12 cellular contexts compared by ENCODE assay signal in the genomic region with DNA sequence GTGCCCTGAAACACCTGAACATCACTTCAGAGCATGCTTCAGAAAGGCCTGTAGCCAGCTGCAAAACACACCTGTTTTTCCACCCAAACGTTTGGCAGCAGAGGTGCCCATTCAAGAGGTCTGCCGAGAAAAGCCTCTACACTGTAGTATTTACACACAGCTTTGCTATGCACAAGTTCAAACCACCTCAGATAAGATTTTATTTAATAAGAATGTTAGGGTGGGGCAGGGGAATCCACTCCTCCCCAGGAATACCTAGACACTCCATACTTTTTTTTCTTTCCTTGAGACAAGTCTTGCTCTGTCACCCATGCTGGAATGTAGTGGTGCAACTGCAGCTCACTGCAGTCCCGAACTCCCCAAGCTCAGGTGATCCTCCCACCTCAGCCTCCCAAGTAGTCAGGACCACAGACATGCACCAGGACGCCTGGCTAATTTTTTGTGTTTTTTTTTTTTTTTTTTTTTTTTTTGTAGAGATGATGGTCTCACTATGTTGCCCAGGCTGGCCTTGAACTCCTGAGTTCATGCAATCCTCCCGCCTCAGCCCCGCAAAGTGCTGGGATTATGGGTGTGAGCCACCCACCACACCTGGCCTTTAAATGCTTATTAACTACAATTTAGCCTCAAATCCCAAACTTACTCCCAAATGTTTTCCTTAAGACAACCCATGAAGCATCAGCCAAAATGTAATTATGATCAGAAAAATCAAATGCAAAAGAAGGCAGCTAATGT. TPM values are rescaled to one million over a fixed set of nuclear protein-coding genes. Genes with fewer than 3 reads are reported as not detected.
DNase-seq lines count a peak whose midpoint lies in the region; ATAC-seq and TF ChIP-seq lines count a peak whose summit lies in the region.
"Had no signal": no experiment of that assay in that cellular context is flagged by ENCODE, and none has a peak within 500 bp of the region (broad histone marks: within the 10 kb centered on the region; RNA-seq: fewer than 3 reads in every experiment).

No MANE protein-coding gene starts in this region.

- H2AK5ac ChIP-seq in IMR-90 (ENCODE audit: low read depth, low read length) = peak overlapping the region; percentile 92

- ATAC-seq in IMR-90 (ENCODE audit: low read depth) (no peak), HG02885 (IDR thresholded peaks at IDR 0.05; ENCODE audit: poor library complexity, unreplicated experiment) (no peak)
- no peak for ATAC-seq in naive thymus-derived CD8-positive, alpha-beta T cell

- dilution Hi-C loops in IMR-90 (cut with HindIII; ENCODE audit: low sequenced_read_pairs, unreplicated experiment) = no loop called here

- in situ Hi-C loops in ACHN (cut with HindIII; ENCODE audit: low pct_ligation_motif_present, low pct_unique_long_range_greater_than_20kb, low sequenced_read_pairs) = no loop called here
- in situ Hi-C loops in IMR-90 (cut with MboI; ENCODE audit: low sequenced_read_pairs) = no loop called here
- in situ Hi-C loops in HAP-1 (cut with MboI; ENCODE audit: low sequenced_read_pairs) = no loop called here

- peaks cover 48% of the 10 kb centered on the region for H3K9me1 ChIP-seq in IMR-90 (ENCODE audit: insufficient read depth, low read length)

- peaks cover 39% of the 10 kb centered on the region for H3K4me1 ChIP-seq in IMR-90 (ENCODE audit: control insufficient read depth, insufficient read depth, low read length)
- H3K4me1 ChIP-seq in HAP-1 = peaks cover 8% of the 10 kb centered on the region

- H3K18ac ChIP-seq in IMR-90 (ENCODE audit: low read depth, low read length) = peak overlapping the region; percentile 89

- POLR2A ChIA-PET in IMR-90 (lab: Charles Lee; ENCODE audit: unreplicated experiment) = no interaction called here
- POLR2A ChIA-PET in naive thymus-derived CD8-positive, alpha-beta T cell (lab: Charles Lee) = no interaction called here

- H4K8ac ChIP-seq in IMR-90 (ENCODE audit: low read depth in 2 of 2, low read length in 2 of 2) = peak overlapping the region; percentile 43 to 52; a peak in 3 of 4 replicates

- TF ChIP-seq RAD21 in IMR-90 (IDR thresholded peaks at IDR 0.05; ENCODE audit: low read length) = no peak

- peak overlapping the region; percentile 51 for H2AK9ac ChIP-seq in IMR-90 (replicated peaks; ENCODE audit: low read depth, low read length, poor library complexity)

- no peaks in the 10 kb centered on the region for H3K27me3 ChIP-seq in IMR-90 (ENCODE audit: control insufficient read depth, insufficient read depth, low read length)
- H3K27me3 ChIP-seq in HAP-1 (ENCODE audit: low read depth) = no peaks in the 10 kb centered on the region

- H3K36me3 ChIP-seq in IMR-90 (ENCODE audit: control insufficient read depth, insufficient read depth, low read length) = peaks cover 14% of the 10 kb centered on the region
- peaks cover 38% of the 10 kb centered on the region for H3K36me3 ChIP-seq in HAP-1 (replicated peaks)

- H3K36me3 Mint-ChIP-seq in naive thymus-derived CD8-positive, alpha-beta T cell = peaks cover 0 to 35% (median 6%) of the 10 kb centered on the region in 3 donors
- H3K36me3 Mint-ChIP-seq in CD14-positive monocyte = peaks cover 38 to 57% of the 10 kb centered on the region in 2 donors

- H2BK20ac ChIP-seq in IMR-90 (ENCODE audit: low read depth, low read length) = peak overlapping the region; percentile 90

- peaks cover 48% of the 10 kb centered on the region for H4K20me1 ChIP-seq in IMR-90 (ENCODE audit: insufficient read depth, low read length)

- H3K4me1 Mint-ChIP-seq in naive thymus-derived CD8-positive, alpha-beta T cell = peaks cover 30 to 61% (median 50%) of the 10 kb centered on the region in 4 donors
- peaks cover 36% of the 10 kb centered on the region for H3K4me1 Mint-ChIP-seq in CD14-positive monocyte

- peak overlapping the region; percentile 13; the same call in 1 of the 2 replicates for H3K56ac ChIP-seq in IMR-90 (ENCODE audit: extremely low read depth, insufficient read depth, low read length)

- peak overlapping the region; percentile 53 for H2BK120ac ChIP-seq in IMR-90 (ENCODE audit: low read depth, low read length)

- peak overlapping the region; percentile 81 for H4K5ac ChIP-seq in IMR-90 (ENCODE audit: low read depth, low read length)

- peak overlapping the region; percentile 87; the same call in 1 of the 2 replicates for H3K23ac ChIP-seq in IMR-90 (ENCODE audit: low read depth, low read length)

- H3K9me3 ChIP-seq in IMR-90 (ENCODE audit: control insufficient read depth, insufficient read depth, low read length) (no peaks in the 10 kb centered on the region), HAP-1 (no peaks in the 10 kb centered on the region)

- peak overlapping the region in 6 of 10 donors; percentile 24 to 68 (median 48) for H3K27ac Mint-ChIP-seq in naive thymus-derived CD8-positive, alpha-beta T cell
- H3K27ac Mint-ChIP-seq in CD14-positive monocyte = peak overlapping the region in 1 of 7 donors; percentile 18

- H3K9ac ChIP-seq in IMR-90 (ENCODE audit: low read depth, low read length) = peak overlapping the region; percentile 30; the same call in 1 of the 2 replicates

- DNase-seq in ACHN (peak; percentile 25), IMR-90 (no peak), choroid plexus epithelial cell (ENCODE audit: low read depth) (peak; percentile 10), T1000 (lab: John Stamatoyannopoulos, UW) (no peak), HAP-1 (ENCODE audit: low spot score in 2 of 2) (no peak), CD14-positive monocyte (ENCODE audit: low spot score) (no peak)
- no peak for DNase-seq in naive thymus-derived CD8-positive, alpha-beta T cell
- DNase-seq: NCI-H1092 treated with DMSO at 0.1 percent for 48 hours; stimulated activated CD4-positive, alpha-beta T cell treated with anti-CD3 and anti-CD28 coated beads, Interleukin-1b, Interleukin-23, amount 100 ng/mL, for 48 hours; stimulated activated naive CD4-positive, alpha-beta T cell treated with Interleukin-2 at 50 U/mL for 16 hours had no signal

- H3K27me3 Mint-ChIP-seq in naive thymus-derived CD8-positive, alpha-beta T cell = no peaks in the 10 kb centered on the region
- peaks cover 0 to 2% (median 0%) of the 10 kb centered on the region in 3 donors for H3K27me3 Mint-ChIP-seq in CD14-positive monocyte (ENCODE audit: low read depth in 3 of 3)

- no peak overlapping the region for H2AFZ ChIP-seq in IMR-90 (replicated peaks; ENCODE audit: low read length, poor library complexity)

- H3K9me3 Mint-ChIP-seq in naive thymus-derived CD8-positive, alpha-beta T cell = no peaks in the 10 kb centered on the region
- H3K9me3 Mint-ChIP-seq in CD14-positive monocyte = no peaks in the 10 kb centered on the region
- H3K9me3 Mint-ChIP-seq: nephron had no signal

- TF ChIP-seq POLR2A in IMR-90 (IDR thresholded peaks at IDR 0.05; ENCODE audit: low read depth, low read length) = no peak

- peaks cover 46 to 82% of the 10 kb centered on the region in 2 experiments for H3K79me1 ChIP-seq in IMR-90 (ENCODE audit: low read depth in 1 of 2, low read length in 2 of 2)

- peak overlapping the region; percentile 10; the same call in 2 of the 3 replicates for H2BK15ac ChIP-seq in IMR-90 (ENCODE audit: low read depth, low read length)

- no CpG with 5 or more reads among the region's 6 CpGs for WGBS in IMR-90 (ENCODE audit: extremely low coverage in 2 of 2, insufficient read length in 1 of 2), 2 experiments

- H4K91ac ChIP-seq in IMR-90 (ENCODE audit: insufficient read depth, low read depth, low read length) = peak overlapping the region; percentile 48

- peak overlapping the region; percentile 47 for H3K14ac ChIP-seq in IMR-90 (replicated peaks; ENCODE audit: low read depth, low read length)

- peak overlapping the region; percentile 89 for H3K27ac ChIP-seq in IMR-90 (ENCODE audit: insufficient read depth, low read length)

- CTCF ChIA-PET in IMR-90 (lab: Yijun Ruan, JAX) = interaction anchor here (0.5 to 1.5 kb wide), 4 partner anchors 21 to 117 kb away, joined by 3 to 5 read pairs (median 4); no protein-coding TSS in a partner anchor

- peak overlapping the region; percentile 91 for H3K4ac ChIP-seq in IMR-90 (ENCODE audit: low read depth, low read length)

- TF ChIP-seq CTCF in IMR-90 (conservative IDR thresholded peaks at IDR 0.05; ENCODE audit: low read depth, low read length) (no peak), choroid plexus epithelial cell (conservative IDR thresholded peaks at IDR 0.05; ENCODE audit: low read depth, low read length) (no peak), CD14-positive monocyte (IDR thresholded peaks at IDR 0.05) (no peak)

- intact Hi-C loops in IMR-90 (cut with micrococcal nuclease) (no loop called here), CD14-positive monocyte (cut with micrococcal nuclease) (no loop called here)

- no TSS peak for BruUV-seq in IMR-90 (replicated peaks; lab: Mats Ljungman, UMichigan)

- H3K4me3 Mint-ChIP-seq in naive thymus-derived CD8-positive, alpha-beta T cell = peak overlapping the region in 3 of 10 donors; percentile 3 to 24 (median 7)
- no peak overlapping the region for H3K4me3 Mint-ChIP-seq in CD14-positive monocyte
- H3K4me3 Mint-ChIP-seq: nephron had no signal

- H3K4me2 ChIP-seq in IMR-90 (ENCODE audit: low read depth, low read length) = peak overlapping the region; percentile 79; the same call in 1 of the 2 replicates

- H2BK5ac ChIP-seq in IMR-90 (ENCODE audit: low read depth, low read length, poor library complexity, severe bottlenecking) = peak overlapping the region; percentile 97

- H3K4me3 ChIP-seq in IMR-90 (ENCODE audit: insufficient read depth, low read depth, low read length) = no peak overlapping the region
- H3K4me3 ChIP-seq in choroid plexus epithelial cell (ENCODE audit: low read depth, low read length) = no peak overlapping the region
- no peak overlapping the region for H3K4me3 ChIP-seq in HAP-1

RNA-seq across cellular contexts. Expression of a gene that starts 9.7 kb away (rescaled TPM):
- total RNA-seq in IMR-90 (2012; rRNA removed) = 43.7 and 52.8 TPM in 2 replicates
- polyA plus RNA-seq in IMR-90 (2012; rRNA removed) = 87.9 and 102 TPM in 2 replicates
- polyA plus RNA-seq in IMR-90 (2012; cell fraction: cytosol; rRNA removed) = 107 and 112 TPM in 2 replicates
- 25.7 and 42.9 TPM in 2 replicates for polyA plus RNA-seq in IMR-90 (2012; cell fraction: nucleus; rRNA removed; ENCODE audit: low replicate concordance)
- total RNA-seq in naive thymus-derived CD8-positive, alpha-beta T cell = 10 to 100 TPM; 17.0 to 20.4 TPM
- 10 to 100 TPM; 76.5 to 89.3 (median 80.3) TPM for polyA plus RNA-seq in naive thymus-derived CD8-positive, alpha-beta T cell
- polyA plus RNA-seq in CD14-positive monocyte = 10 to 100 TPM; 78.2 to 91.5 TPM

RNA-seq across cellular contexts. Expression of a gene that starts 9.8 kb away (rescaled TPM):
- total RNA-seq in IMR-90 (2012; rRNA removed) = 12.2 and 12.8 TPM in 2 replicates
- polyA plus RNA-seq in IMR-90 (2012; rRNA removed) (42.6 and 45.6 TPM in 2 replicates), CD14-positive monocyte (1 to 10 TPM; 1.3 to 1.9 TPM)
- polyA plus RNA-seq in IMR-90 (2012; cell fraction: cytosol; rRNA removed) = 18.6 and 55.2 TPM in 2 replicates
- 129 TPM in 2 replicates for polyA plus RNA-seq in IMR-90 (2012; cell fraction: nucleus; rRNA removed; ENCODE audit: low replicate concordance)
- 10 to 100 TPM; 15.5 to 15.9 TPM for total RNA-seq in naive thymus-derived CD8-positive, alpha-beta T cell
- polyA plus RNA-seq in naive thymus-derived CD8-positive, alpha-beta T cell = 1 to 10 TPM in 1 of 3 donors, under 1 TPM in 2; 0.26 to 2.2 (median 0.96) TPM

RNA-seq across cellular contexts. Expression of a gene that starts 41.1 kb away (rescaled TPM):
- not detected in 2 replicates for total RNA-seq in IMR-90 (2012; rRNA removed)
- not detected in 2 replicates for polyA plus RNA-seq in IMR-90 (2012; rRNA removed)
- 0.01 TPM in 1 of 2 replicates, not detected in the other for polyA plus RNA-seq in IMR-90 (2012; cell fraction: cytosol; rRNA removed)
- polyA plus RNA-seq in IMR-90 (2012; cell fraction: nucleus; rRNA removed; ENCODE audit: low replicate concordance) = 0.10 and 0.24 TPM in 2 replicates
- not detected for total RNA-seq in naive thymus-derived CD8-positive, alpha-beta T cell
- polyA plus RNA-seq in naive thymus-derived CD8-positive, alpha-beta T cell = not detected
- polyA plus RNA-seq in CD14-positive monocyte = not detected

Comparison
In these comparisons a context has a peak if more than half of its experiments do, and no peak if none do; other contexts are left out.
1. DNase-seq: peak in ACHN (single experiment) and choroid plexus epithelial cell (single experiment); none in IMR-90 (single experiment), naive thymus-derived CD8-positive, alpha-beta T cell (0 of 10), T1000 (single experiment), HAP-1 (0 of 2) and CD14-positive monocyte (single experiment).
2. RNA of a gene that starts 9.8 kb away (polyA plus RNA-seq): 18.6 to 129 TPM in IMR-90; 1.3 to 1.9 TPM in CD14-positive monocyte and 0.26 to 2.2 TPM in naive thymus-derived CD8-positive, alpha-beta T cell; every median in the first group is over 4 times any median in the second.